8 cellular contexts compared by ENCODE assay signal in the genomic region with DNA sequence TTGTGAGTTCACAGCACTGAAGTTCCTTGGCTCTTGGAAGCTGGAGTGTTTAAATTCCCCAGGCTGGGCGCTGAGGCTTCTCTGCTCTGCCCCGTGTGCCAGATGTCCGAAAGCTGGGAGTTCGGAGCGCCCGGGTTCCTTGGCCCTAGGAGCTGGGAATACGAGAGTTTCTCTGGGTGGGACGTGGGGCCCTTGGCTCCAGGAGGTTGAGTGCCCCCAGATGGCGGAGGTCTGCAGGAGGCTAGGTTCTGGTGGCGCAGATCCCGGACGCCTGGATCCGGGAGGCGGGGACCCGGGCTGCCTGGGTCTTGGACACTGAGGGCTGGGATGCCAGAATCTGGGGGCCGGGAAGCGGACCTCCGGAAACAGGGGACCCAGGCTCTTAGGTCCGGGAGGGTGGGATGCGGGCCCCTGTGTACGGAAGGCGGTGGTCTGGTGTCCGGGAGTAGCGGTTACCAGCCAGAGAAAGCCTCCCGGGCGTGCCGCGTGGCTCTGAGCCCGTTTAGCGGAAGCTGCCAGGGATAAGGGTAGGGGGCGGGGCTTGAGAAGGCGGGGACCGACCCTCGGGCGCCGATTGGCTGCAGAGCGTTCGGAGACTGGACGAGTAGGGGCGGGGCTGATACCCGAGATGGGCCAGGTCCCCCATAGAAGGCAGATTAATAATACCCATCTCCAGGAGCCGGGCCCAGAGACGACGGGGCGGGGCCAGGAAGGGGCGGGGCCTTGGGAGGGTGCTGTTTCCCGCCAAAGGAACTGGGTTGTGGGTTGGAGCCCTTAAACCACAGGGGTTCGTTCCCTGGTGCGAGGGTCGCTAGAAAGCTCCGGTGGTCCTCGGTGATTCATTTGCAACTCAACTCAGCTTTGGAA. TPM values are rescaled to one million over a fixed set of nuclear protein-coding genes. Genes with fewer than 3 reads are reported as not detected.
DNase-seq lines count a peak whose midpoint lies in the region.

Gene SLC1A5, minus strand, starts transcription at position 494 of the 867 bp plus-strand sequence. CDS start 629 bp downstream, outside the sequence.

- H2BK15ac ChIP-seq in neuronal stem cell (ENCODE audit: low read length): peak within 1 kb of the TSS; percentile 24

- no peak within 1 kb of the TSS for H3K4ac ChIP-seq in neuronal stem cell (ENCODE audit: low read length)

- DNase-seq in HCEC 1CT (peak; percentile 97), MV-4-11 (lab: John Stamatoyannopoulos, UW) (peak; percentile 99), SJCRH30 (peak; percentile 97), activated gamma-delta T cell (lab: John Stamatoyannopoulos, UW) (peak; percentile 87), foreskin melanocyte (peak; percentile 87), neuronal stem cell (ENCODE audit: low spot score) (peak; percentile 95), stromal cell of bone marrow (ENCODE audit: low read depth) (peak; percentile 92)

- H3K27ac ChIP-seq in SJCRH30 (peak within 1 kb of the TSS; percentile 88), neuronal stem cell (replicated peaks; ENCODE audit: low read length) (peak within 1 kb of the TSS; percentile 22)

- peaks cover 7% of the 10 kb centered on the region for H3K79me1 ChIP-seq in neuronal stem cell (ENCODE audit: low read depth, low read length)

- no peak within 1 kb of the TSS for H2BK12ac ChIP-seq in neuronal stem cell (ENCODE audit: low read length)

- H3K4me3 ChIP-seq in SJCRH30 (peak within 1 kb of the TSS; percentile 68), neuronal stem cell (ENCODE audit: low read length in 2 of 2) (peak within 1 kb of the TSS; percentile 51 to 95)

- H3K9me3 ChIP-seq in ES-I3 (ENCODE audit: control insufficient read depth, insufficient read depth, low read length) (no peaks in the 10 kb centered on the region), SJCRH30 (replicated peaks) (no peaks in the 10 kb centered on the region), neuronal stem cell (replicated peaks in 1 of 2; ENCODE audit: control insufficient read depth in 2 of 2, insufficient read depth in 1 of 2, low read depth in 1 of 2, low read length in 2 of 2) (no peaks in the 10 kb centered on the region)

- H2BK120ac ChIP-seq in neuronal stem cell (ENCODE audit: low read depth, low read length): no peak within 1 kb of the TSS

- H4K91ac ChIP-seq in neuronal stem cell (ENCODE audit: low read depth, low read length, poor library complexity): no peak within 1 kb of the TSS

- H3K36me3 ChIP-seq in ES-I3 (ENCODE audit: insufficient read depth, low read length) (peaks cover 3% of the 10 kb centered on the region; the same call in 1 of the 2 replicates), SJCRH30 (peaks cover 7% of the 10 kb centered on the region), neuronal stem cell (replicated peaks in 1 of 2; ENCODE audit: control insufficient read depth in 2 of 2, insufficient read depth in 2 of 2, low read length in 2 of 2) (peaks cover 4 to 22% of the 10 kb centered on the region in 2 donors)

- peak within 1 kb of the TSS; percentile 90 for H3K4me2 ChIP-seq in neuronal stem cell (ENCODE audit: insufficient read depth, low read length, poor library complexity, severe bottlenecking)

- peak within 1 kb of the TSS; percentile 84 for H3K9ac ChIP-seq in ES-I3 (ENCODE audit: low read depth, low read length)
- H3K9ac ChIP-seq in neuronal stem cell (ENCODE audit: low read depth, low read length, poor library complexity): peak within 1 kb of the TSS; percentile 97

- peak within 1 kb of the TSS; percentile 95 for H3K23ac ChIP-seq in neuronal stem cell (ENCODE audit: low read depth, low read length, poor library complexity)

- H2AFZ ChIP-seq in neuronal stem cell (ENCODE audit: low read length): peak within 1 kb of the TSS; percentile 84

- H3K4me1 ChIP-seq in ES-I3 (ENCODE audit: insufficient read depth, low read length): peaks cover 13% of the 10 kb centered on the region
- peaks cover 29% of the 10 kb centered on the region for H3K4me1 ChIP-seq in SJCRH30
- H3K4me1 ChIP-seq in neuronal stem cell (ENCODE audit: control insufficient read depth in 2 of 2, insufficient read depth in 1 of 2, low read depth in 1 of 2, low read length in 2 of 2): peaks cover 16 to 18% of the 10 kb centered on the region in 2 donors

- H4K8ac ChIP-seq in neuronal stem cell (ENCODE audit: low read depth, low read length): no peak within 1 kb of the TSS

- peak within 1 kb of the TSS; percentile 78 for H2AK5ac ChIP-seq in neuronal stem cell (ENCODE audit: low read depth, low read length)

- H3K18ac ChIP-seq in neuronal stem cell (ENCODE audit: low read length): peak within 1 kb of the TSS; percentile 89

- H3K27me3 ChIP-seq in SJCRH30 (no peaks in the 10 kb centered on the region), neuronal stem cell (ENCODE audit: control insufficient read depth in 3 of 3, insufficient read depth in 3 of 3, low read depth in 1 of 3, low read length in 3 of 3) (no peaks in the 10 kb centered on the region)

- WGBS in neuronal stem cell (ENCODE audit: extremely low coverage in 2 of 2, insufficient read length in 2 of 2, insufficient replicate concordance in 1 of 2), 2 donors: no CpG with 5 or more reads among the region's 52 CpGs

- peak within 1 kb of the TSS; percentile 40 for H3K14ac ChIP-seq in neuronal stem cell (ENCODE audit: low read length)

- H2BK5ac ChIP-seq in neuronal stem cell (ENCODE audit: low read length): peak within 1 kb of the TSS; percentile 93

RNA-seq across cellular contexts. Expression of gene SLC1A5, which starts in this region (rescaled TPM):
- 66.3 and 71.6 TPM in 2 replicates for total RNA-seq in SJCRH30 (2014; rRNA removed; shearing (Covaris generic))
- 54.5 TPM for polyA plus RNA-seq in neuronal stem cell (2013, experiment 1 of 2)
- polyA plus RNA-seq in neuronal stem cell (2013, experiment 2 of 2): 53.6 TPM

Comparison
In these comparisons a context has a peak if more than half of its experiments do, and no peak if none do; other contexts are left out.
1. Peak in every context shown above with its lines: DNase-seq, H3K4me3 ChIP-seq and H3K27ac ChIP-seq.